Comparison of ENCODE assay signal across 29 cellular contexts in the genomic region with DNA sequence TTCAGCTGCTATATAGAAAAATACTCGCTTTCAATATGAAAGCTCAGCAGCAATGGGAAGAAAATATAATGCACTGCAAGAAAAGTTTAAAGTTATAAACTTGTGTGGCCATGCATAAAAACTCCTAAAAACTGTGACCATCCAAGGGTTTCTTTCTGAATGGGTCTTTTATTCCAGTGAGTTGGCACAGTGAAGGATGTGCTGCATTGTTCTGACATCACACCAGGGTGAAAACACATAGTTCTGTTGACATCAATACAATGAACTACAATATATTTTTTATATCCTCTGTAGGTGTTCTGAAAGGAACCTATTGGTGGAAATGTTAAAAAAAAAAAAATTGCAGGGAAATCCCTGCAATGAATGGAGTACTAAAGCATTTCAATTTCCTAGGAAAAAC.
"Had no signal": no experiment of that assay in that cellular context is flagged by ENCODE, and none has a peak within 500 bp of the region (broad histone marks: within the 10 kb centered on the region; RNA-seq: fewer than 3 reads in every experiment).

No MANE protein-coding gene starts in this region.

- H3K9me3 ChIP-seq: adrenal gland, ascending aorta, esophagus squamous epithelium, gastroesophageal sphincter, lower lobe of right lung, pancreas, psoas muscle, stomach, testis, transverse colon had no signal

- H3K27ac Mint-ChIP-seq: activated CD4-positive, alpha-beta memory T cell treated with anti-CD3 and anti-CD28 coated beads for 36 hours; activated naive CD4-positive, alpha-beta T cell treated with anti-CD3 and anti-CD28 coated beads for 36 hours; activated naive CD8-positive, alpha-beta T cell treated with anti-CD3 and anti-CD28 coated beads for 36 hours; activated T-helper 1 cell treated with anti-CD3 and anti-CD28 coated beads, Interleukin-12 subunit alpha, Interleukin-12 subunit beta, Interleukin-2, Interleukin-4 antibody, amounts not matched to agents 30 ng/mL and 10 ng/mL and 1 ng/mL, durations not matched to agents 14 hours and 24 hours and 36 hours; immature natural killer cell; nephron progenitor cell; stimulated activated naive B cell treated with anti-CD40 and anti-IgM and Interleukin-4, amounts not matched to agents 10 μg/mL and 1 μg/mL and 100 μg/mL, for 72 hours had no signal

- H3K27me3 ChIP-seq: adrenal gland, ascending aorta, brain microvascular endothelial cell, esophagus squamous epithelium, gastroesophageal sphincter, pancreas, stomach, testis, transverse colon had no signal

- H3K36me3 Mint-ChIP-seq: activated CD4-positive, alpha-beta memory T cell treated with anti-CD3 and anti-CD28 coated beads for 36 hours; activated naive CD8-positive, alpha-beta T cell treated with anti-CD3 and anti-CD28 coated beads for 36 hours; immature natural killer cell; stimulated activated naive B cell treated with anti-CD40 and anti-IgM and Interleukin-4, amounts not matched to agents 10 μg/mL and 1 μg/mL and 100 μg/mL, for 72 hours had no signal

- DNase-seq: activated CD4-positive, alpha-beta memory T cell treated with anti-CD3 and anti-CD28 coated beads for 36 hours; activated CD4-positive, alpha-beta T cell treated with anti-CD3 and anti-CD28 coated beads for 4 hours; activated CD8-positive, alpha-beta memory T cell treated with anti-CD3 and anti-CD28 coated beads, Interleukin-2, amount 50 U/mL, for 4 hours; activated effector memory CD4-positive, alpha-beta T cell treated with anti-CD3 and anti-CD28 coated beads, Interleukin-2, amount 50 U/mL, for 16 hours; activated naive CD4-positive, alpha-beta T cell treated with anti-CD3 and anti-CD28 coated beads for 36 hours; activated naive CD8-positive, alpha-beta T cell treated with anti-CD3 and anti-CD28 coated beads for 36 hours; activated T-cell treated with anti-CD3 and anti-CD28 coated beads, Interleukin-2, amount 50 U/mL, for 1 hour; adrenal gland; brain microvascular endothelial cell; esophagus squamous epithelium; immature natural killer cell; lower lobe of right lung; mesendoderm; nephron progenitor cell; pancreas; psoas muscle; right cardiac atrium; stimulated activated CD4-positive, alpha-beta T cell treated with anti-CD3 and anti-CD28 coated beads, Interleukin-15, amount 100 ng/mL, for 24 hours; stimulated activated CD4-positive, alpha-beta T cell treated with anti-CD3 and anti-CD28 coated beads, Interleukin-2, amount 100 ng/mL, for 24 hours; stimulated activated naive B cell treated with anti-CD40 and anti-IgM and Interleukin-4, amounts not matched to agents 10 μg/mL and 1 μg/mL and 100 μg/mL, for 72 hours; stomach; testis; transverse colon had no signal

- H3K4me1 Mint-ChIP-seq: activated naive CD8-positive, alpha-beta T cell treated with anti-CD3 and anti-CD28 coated beads for 36 hours; immature natural killer cell; nephron progenitor cell; stimulated activated naive B cell treated with anti-CD40 and anti-IgM and Interleukin-4, amounts not matched to agents 10 μg/mL and 1 μg/mL and 100 μg/mL, for 72 hours had no signal

- H3K9me3 Mint-ChIP-seq: activated CD4-positive, alpha-beta memory T cell treated with anti-CD3 and anti-CD28 coated beads for 36 hours; activated naive CD4-positive, alpha-beta T cell treated with anti-CD3 and anti-CD28 coated beads for 36 hours; activated naive CD8-positive, alpha-beta T cell treated with anti-CD3 and anti-CD28 coated beads for 36 hours; activated T-helper 1 cell treated with anti-CD3 and anti-CD28 coated beads, Interleukin-12 subunit alpha, Interleukin-12 subunit beta, Interleukin-2, Interleukin-4 antibody, amounts not matched to agents 30 ng/mL and 10 ng/mL and 1 ng/mL, durations not matched to agents 14 hours and 24 hours and 36 hours; nephron progenitor cell; stimulated activated naive B cell treated with anti-CD40 and anti-IgM and Interleukin-4, amounts not matched to agents 10 μg/mL and 1 μg/mL and 100 μg/mL, for 72 hours had no signal

- ATAC-seq: gastroesophageal sphincter; left lobe of liver; lower lobe of right lung; pancreas; psoas muscle; right cardiac atrium; stimulated activated naive B cell treated with anti-CD40 and anti-IgM and Interleukin-4, amounts not matched to agents 10 μg/mL and 1 μg/mL and 100 μg/mL, for 72 hours had no signal

- H3K36me3 ChIP-seq: adrenal gland, ascending aorta, brain microvascular endothelial cell, esophagus squamous epithelium, gastroesophageal sphincter, lower lobe of right lung, pancreas, stomach, transverse colon had no signal

- H3K27me3 Mint-ChIP-seq: activated CD4-positive, alpha-beta memory T cell treated with anti-CD3 and anti-CD28 coated beads for 36 hours; activated naive CD8-positive, alpha-beta T cell treated with anti-CD3 and anti-CD28 coated beads for 36 hours; stimulated activated naive B cell treated with anti-CD40 and anti-IgM and Interleukin-4, amounts not matched to agents 10 μg/mL and 1 μg/mL and 100 μg/mL, for 72 hours had no signal

- H3K4me1 ChIP-seq: adrenal gland, ascending aorta, esophagus squamous epithelium, gastroesophageal sphincter, lower lobe of right lung, pancreas, psoas muscle, stomach, testis, transverse colon had no signal

- H3K4me3 ChIP-seq: adrenal gland, ascending aorta, esophagus squamous epithelium, gastroesophageal sphincter, lower lobe of right lung, pancreas, psoas muscle, stomach, testis, transverse colon had no signal

- H3K4me3 Mint-ChIP-seq: activated CD4-positive, alpha-beta memory T cell treated with anti-CD3 and anti-CD28 coated beads for 36 hours; activated naive CD4-positive, alpha-beta T cell treated with anti-CD3 and anti-CD28 coated beads for 36 hours; activated naive CD8-positive, alpha-beta T cell treated with anti-CD3 and anti-CD28 coated beads for 36 hours; activated T-helper 1 cell treated with anti-CD3 and anti-CD28 coated beads, Interleukin-12 subunit alpha, Interleukin-12 subunit beta, Interleukin-2, Interleukin-4 antibody, amounts not matched to agents 30 ng/mL and 10 ng/mL and 1 ng/mL, durations not matched to agents 14 hours and 24 hours and 36 hours; immature natural killer cell; nephron progenitor cell; stimulated activated naive B cell treated with anti-CD40 and anti-IgM and Interleukin-4, amounts not matched to agents 10 μg/mL and 1 μg/mL and 100 μg/mL, for 72 hours had no signal

- H3K27ac ChIP-seq: adrenal gland, ascending aorta, brain microvascular endothelial cell, epithelial cell of prostate, esophagus squamous epithelium, gastroesophageal sphincter, lower lobe of right lung, pancreas, psoas muscle, stomach, testis, transverse colon, VCaP had no signal
